ENCODE assay signal across 2 cellular contexts in the genomic region with DNA sequence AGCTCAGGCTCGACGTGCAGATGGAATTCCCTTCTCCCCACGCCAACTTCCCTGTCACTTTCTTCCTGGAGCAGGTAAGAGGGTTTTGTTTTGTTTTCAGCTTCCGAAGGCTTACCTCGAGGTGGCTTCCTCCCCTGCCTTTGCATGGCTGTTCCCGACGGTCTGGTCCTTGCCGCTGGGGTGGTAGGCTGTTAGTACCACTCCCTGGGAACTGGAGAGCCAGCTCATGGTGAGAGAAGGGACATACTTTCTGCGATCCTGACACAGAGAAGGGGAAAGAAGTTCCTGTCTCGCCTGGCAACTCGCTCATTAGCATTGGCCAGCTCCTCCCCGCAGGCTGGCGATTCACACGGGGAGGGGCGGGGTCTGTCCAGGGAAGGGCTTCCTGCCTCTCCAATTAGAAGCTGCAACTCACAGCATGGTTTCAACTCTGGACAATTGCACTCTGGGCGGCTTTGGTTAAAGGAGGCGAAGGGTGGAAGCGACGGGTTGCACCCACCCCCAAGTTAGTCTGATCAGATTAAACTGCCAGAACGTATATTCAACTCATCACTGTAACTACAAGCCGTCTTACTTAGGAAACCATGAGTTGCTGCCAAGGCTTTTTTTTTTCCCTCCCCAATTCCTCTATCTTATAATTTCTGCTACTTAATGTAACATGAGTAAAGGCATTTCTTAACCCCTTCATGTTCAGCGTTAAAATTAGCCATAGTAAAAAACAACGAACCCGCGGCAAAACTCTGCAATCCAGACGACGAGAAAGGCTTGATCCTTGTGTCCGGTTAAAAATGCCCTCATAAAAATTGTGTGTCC.
TF ChIP-seq lines count a peak whose summit lies in the region.

Gene ARHGAP18 (minus strand): TSS at position 269 of the 813 bp plus-strand sequence. CDS start 41 bp downstream, at position 228.

TF ChIP-seq in HEK293, 187 proteins besides CTCF, POLR2A, EP300 and RAD21 (continued from another document and continues in another):
- no peak for TF ChIP-seq ZNF544 (tag by site-specific recombination; IDR thresholded peaks at IDR 0.05)
- TF ChIP-seq ZNF223 (tag by site-specific recombination; IDR thresholded peaks at IDR 0.05), result no peak
- peak; percentile 65 for TF ChIP-seq ZXDB (tag by site-specific recombination; IDR thresholded peaks at IDR 0.05)
- no peak for TF ChIP-seq ZNF426 (tag by site-specific recombination; IDR thresholded peaks at IDR 0.05)
- no peak for TF ChIP-seq ZSCAN16 (tag by site-specific recombination; IDR thresholded peaks at IDR 0.05)
- 0 out of 2 replicates have a peak, but pooled peaks have one; percentile 6 for TF ChIP-seq WT1 (tag by site-specific recombination; IDR thresholded peaks at IDR 0.05)
- no peak for TF ChIP-seq GLIS1 (tag by site-specific recombination; IDR thresholded peaks at IDR 0.05)
- TF ChIP-seq, protein P1, sequence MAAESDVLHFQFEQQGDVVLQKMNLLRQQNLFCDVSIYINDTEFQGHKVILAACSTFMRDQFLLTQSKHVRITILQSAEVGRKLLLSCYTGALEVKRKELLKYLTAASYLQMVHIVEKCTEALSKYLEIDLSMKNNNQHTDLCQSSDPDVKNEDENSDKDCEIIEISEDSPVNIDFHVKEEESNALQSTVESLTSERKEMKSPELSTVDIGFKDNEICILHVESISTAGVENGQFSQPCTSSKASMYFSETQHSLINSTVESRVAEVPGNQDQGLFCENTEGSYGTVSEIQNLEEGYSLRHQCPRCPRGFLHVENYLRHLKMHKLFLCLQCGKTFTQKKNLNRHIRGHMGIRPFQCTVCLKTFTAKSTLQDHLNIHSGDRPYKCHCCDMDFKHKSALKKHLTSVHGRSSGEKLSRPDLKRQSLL (tag by site-specific recombination; IDR thresholded peaks at IDR 0.05), result no peak
- TF ChIP-seq ZNF707 (tag by site-specific recombination; IDR thresholded peaks at IDR 0.05), result no peak
- TF ChIP-seq ZNF354C (tag by site-specific recombination; IDR thresholded peaks at IDR 0.05; ENCODE audit: borderline replicate concordance, low read depth), result no peak
- peak; percentile 70; the same call in 1 of the 2 replicates for TF ChIP-seq ZNF2 (tag by site-specific recombination; IDR thresholded peaks at IDR 0.05)
- no peak for TF ChIP-seq ZNF214 (tag by site-specific recombination; IDR thresholded peaks at IDR 0.05; ENCODE audit: borderline replicate concordance)
- TF ChIP-seq IKZF3 (tag by site-specific recombination; IDR thresholded peaks at IDR 0.05), result peak; percentile 89
- TF ChIP-seq ZNF654 (tag by site-specific recombination; IDR thresholded peaks at IDR 0.05; ENCODE audit: low read depth), result no peak
- no peak for TF ChIP-seq ZNF701 (tag by site-specific recombination; IDR thresholded peaks at IDR 0.05)
- 0 out of 2 replicates have a peak, but pooled peaks have one; percentile 18 for TF ChIP-seq ZNF449 (tag by site-specific recombination; IDR thresholded peaks at IDR 0.05)
- TF ChIP-seq ZEB2 (tag by site-specific recombination; IDR thresholded peaks at IDR 0.05), result 0 out of 2 replicates have a peak, but pooled peaks have one; percentile 25
- TF ChIP-seq, protein P2, sequence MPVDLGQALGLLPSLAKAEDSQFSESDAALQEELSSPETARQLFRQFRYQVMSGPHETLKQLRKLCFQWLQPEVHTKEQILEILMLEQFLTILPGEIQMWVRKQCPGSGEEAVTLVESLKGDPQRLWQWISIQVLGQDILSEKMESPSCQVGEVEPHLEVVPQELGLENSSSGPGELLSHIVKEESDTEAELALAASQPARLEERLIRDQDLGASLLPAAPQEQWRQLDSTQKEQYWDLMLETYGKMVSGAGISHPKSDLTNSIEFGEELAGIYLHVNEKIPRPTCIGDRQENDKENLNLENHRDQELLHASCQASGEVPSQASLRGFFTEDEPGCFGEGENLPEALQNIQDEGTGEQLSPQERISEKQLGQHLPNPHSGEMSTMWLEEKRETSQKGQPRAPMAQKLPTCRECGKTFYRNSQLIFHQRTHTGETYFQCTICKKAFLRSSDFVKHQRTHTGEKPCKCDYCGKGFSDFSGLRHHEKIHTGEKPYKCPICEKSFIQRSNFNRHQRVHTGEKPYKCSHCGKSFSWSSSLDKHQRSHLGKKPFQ (tag by site-specific recombination; IDR thresholded peaks at IDR 0.05), result no peak
- no peak for TF ChIP-seq ZNF248 (tag by site-specific recombination; IDR thresholded peaks at IDR 0.05)
- TF ChIP-seq SCRT1 (tag by site-specific recombination; IDR thresholded peaks at IDR 0.05; ENCODE audit: borderline replicate concordance), result no peak
- TF ChIP-seq ZBTB48 (tag by site-specific recombination; IDR thresholded peaks at IDR 0.05), result 0 out of 2 replicates have a peak, but pooled peaks have one; percentile 47
- TF ChIP-seq MYNN (tag by site-specific recombination; IDR thresholded peaks at IDR 0.05; ENCODE audit: borderline replicate concordance), result no peak
- peak; percentile 66 for TF ChIP-seq ZNF366 (tag by site-specific recombination; conservative IDR thresholded peaks at IDR 0.05)
- TF ChIP-seq ZNF184 (tag by site-specific recombination; IDR thresholded peaks at IDR 0.05), result no peak
- no peak for TF ChIP-seq ZNF560 (tag by site-specific recombination; IDR thresholded peaks at IDR 0.05; ENCODE audit: borderline replicate concordance)
- TF ChIP-seq ZNF155 (tag by site-specific recombination; IDR thresholded peaks at IDR 0.05), result no peak
- TF ChIP-seq ZNF202 (tag by site-specific recombination; IDR thresholded peaks at IDR 0.05; ENCODE audit: borderline replicate concordance), result no peak
- 0 out of 2 replicates have a peak, but pooled peaks have one; percentile 41 for TF ChIP-seq INSM2 (tag by site-specific recombination; IDR thresholded peaks at IDR 0.05)
- no peak for TF ChIP-seq ZFP69B (tag by site-specific recombination; IDR thresholded peaks at IDR 0.05)
- TF ChIP-seq ZNF423 (tag by site-specific recombination; IDR thresholded peaks at IDR 0.05), result no peak

TF ChIP-seq in K562, 482 proteins besides CTCF, POLR2A, EP300 and RAD21 (continued from another document and continues in another):
- TF ChIP-seq, protein P3, sequence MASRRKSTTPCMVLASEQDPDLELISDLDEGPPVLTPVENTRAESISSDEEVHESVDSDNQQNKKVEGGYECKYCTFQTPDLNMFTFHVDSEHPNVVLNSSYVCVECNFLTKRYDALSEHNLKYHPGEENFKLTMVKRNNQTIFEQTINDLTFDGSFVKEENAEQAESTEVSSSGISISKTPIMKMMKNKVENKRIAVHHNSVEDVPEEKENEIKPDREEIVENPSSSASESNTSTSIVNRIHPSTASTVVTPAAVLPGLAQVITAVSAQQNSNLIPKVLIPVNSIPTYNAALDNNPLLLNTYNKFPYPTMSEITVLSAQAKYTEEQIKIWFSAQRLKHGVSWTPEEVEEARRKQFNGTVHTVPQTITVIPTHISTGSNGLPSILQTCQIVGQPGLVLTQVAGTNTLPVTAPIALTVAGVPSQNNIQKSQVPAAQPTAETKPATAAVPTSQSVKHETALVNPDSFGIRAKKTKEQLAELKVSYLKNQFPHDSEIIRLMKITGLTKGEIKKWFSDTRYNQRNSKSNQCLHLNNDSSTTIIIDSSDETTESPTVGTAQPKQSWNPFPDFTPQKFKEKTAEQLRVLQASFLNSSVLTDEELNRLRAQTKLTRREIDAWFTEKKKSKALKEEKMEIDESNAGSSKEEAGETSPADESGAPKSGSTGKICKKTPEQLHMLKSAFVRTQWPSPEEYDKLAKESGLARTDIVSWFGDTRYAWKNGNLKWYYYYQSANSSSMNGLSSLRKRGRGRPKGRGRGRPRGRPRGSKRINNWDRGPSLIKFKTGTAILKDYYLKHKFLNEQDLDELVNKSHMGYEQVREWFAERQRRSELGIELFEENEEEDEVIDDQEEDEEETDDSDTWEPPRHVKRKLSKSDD (conservative IDR thresholded peaks at IDR 0.05; ENCODE audit: low read length), result no peak
- TF ChIP-seq YY1 (IDR thresholded peaks at IDR 0.05; ENCODE audit: borderline replicate concordance in 1 of 3, control insufficient read depth in 1 of 3, extremely low read depth in 1 of 3, insufficient read depth in 3 of 3, insufficient read length in 1 of 3, insufficient replicate concordance in 2 of 3, low read depth in 1 of 3, low read length in 2 of 3), result peak in 2 of 3 experiments; percentile 29 to 49
- peak; percentile 71 for TF ChIP-seq POLR2G (IDR thresholded peaks at IDR 0.05; ENCODE audit: low read depth, low read length)
- no peak for TF ChIP-seq CBX8 (IDR thresholded peaks at IDR 0.05; ENCODE audit: borderline replicate concordance, extremely low read depth, low read depth, low read length, poor library complexity, severe bottlenecking)
- TF ChIP-seq ZNF395 (CRISPR knock-in tag; IDR thresholded peaks at IDR 0.05), result peak; percentile 64; the same call in 1 of the 2 replicates
- TF ChIP-seq PRDM10 (IDR thresholded peaks at IDR 0.05; ENCODE audit: partially characterized antibody), result peak; percentile 76
- 0 out of 2 replicates have a peak, but pooled peaks have one; percentile 21 for TF ChIP-seq GATAD2B (IDR thresholded peaks at IDR 0.05; ENCODE audit: borderline replicate concordance)
- peak; percentile 69 for TF ChIP-seq CXXC5 (CRISPR knock-in tag; IDR thresholded peaks at IDR 0.05)
- peak; percentile 11; the same call in 1 of the 2 replicates for TF ChIP-seq TEAD4 (IDR thresholded peaks at IDR 0.05; ENCODE audit: low read length)
- TF ChIP-seq TEAD4 (CRISPR knock-in tag; IDR thresholded peaks at IDR 0.05; ENCODE audit: borderline replicate concordance), result no peak
- TF ChIP-seq FOSL1 (tag; conservative IDR thresholded peaks at IDR 0.05), result peak; percentile 46; the same call in 1 of the 2 replicates
- TF ChIP-seq HIVEP1 (CRISPR knock-in tag; IDR thresholded peaks at IDR 0.05), result no peak
- peak; percentile 79 for TF ChIP-seq SUPT5H (IDR thresholded peaks at IDR 0.05)
- no peak for TF ChIP-seq ZNF165 (CRISPR knock-in tag; IDR thresholded peaks at IDR 0.05; ENCODE audit: borderline replicate concordance)
- TF ChIP-seq DMBX1 (CRISPR knock-in tag; IDR thresholded peaks at IDR 0.05; ENCODE audit: borderline replicate concordance), result no peak
- peak; percentile 51 for TF ChIP-seq NEUROD1 (IDR thresholded peaks at IDR 0.05; ENCODE audit: borderline replicate concordance, low read depth, low read length, partially characterized antibody)
- TF ChIP-seq ZNF584 (CRISPR knock-in tag; IDR thresholded peaks at IDR 0.05; ENCODE audit: low read depth), result no peak
- no peak for TF ChIP-seq HNRNPLL (IDR thresholded peaks at IDR 0.05; ENCODE audit: low read depth, low read length, poor library complexity, severe bottlenecking)
- TF ChIP-seq ZNF511 (CRISPR knock-in tag; IDR thresholded peaks at IDR 0.05), result 0 out of 2 replicates have a peak, but pooled peaks have one; percentile 14
- no peak for TF ChIP-seq CBX2 (IDR thresholded peaks at IDR 0.05; ENCODE audit: insufficient read depth, low read length, poor library complexity, severe bottlenecking)
- TF ChIP-seq MLLT1 (IDR thresholded peaks at IDR 0.05), result peak in 1 of 2 experiments; percentile 70; a peak in 2 of 4 replicates
